16 cellular contexts compared by ENCODE assay signal in genomic region chr19:18475762-18476331, GRCh38. TPM values are rescaled to one million over a fixed set of nuclear protein-coding genes. Genes with fewer than 3 reads are reported as not detected.
DNase-seq lines count a peak whose midpoint lies in the region; ATAC-seq and TF ChIP-seq lines count a peak whose summit lies in the region.
"Had no signal": no experiment of that assay in that cellular context is flagged by ENCODE, and none has a peak within 500 bp of the region (broad histone marks: within the 10 kb centered on the region; RNA-seq: fewer than 3 reads in every experiment).

No MANE protein-coding gene starts in this region.

- H3K4me1 ChIP-seq in Peyer's patch: peaks cover 2 to 78% (median 26%) of the 10 kb centered on the region in 4 donors
- peaks cover 79% of the 10 kb centered on the region for H3K4me1 ChIP-seq in psoas muscle

- no peaks in the 10 kb centered on the region for H3K9me3 Mint-ChIP-seq in T-helper 1 cell treated with Interleukin-12 subunit alpha and Interleukin-12 subunit beta and Interleukin-4 antibody, amounts not matched to agents 30 μg/mL and 1 μg/mL, for 36 hours
- no peaks in the 10 kb centered on the region for H3K9me3 Mint-ChIP-seq in dendritic cell treated with granulocyte-macrophage colony-stimulating factor and Interleukin-4, amounts not matched to agents 40 ng/mL and 50 ng/mL, for 4 days
- H3K9me3 Mint-ChIP-seq: activated B cell treated with CpG ODN at 0.5 μM for 24 hours had no signal

- no peaks in the 10 kb centered on the region for H3K27me3 ChIP-seq in Peyer's patch
- H3K27me3 ChIP-seq in psoas muscle (ENCODE audit: insufficient read depth in 3 of 3, low read length in 2 of 3): no peaks in the 10 kb centered on the region

- peak overlapping the region in 3 of 4 donors; percentile 32 to 79 (median 65) for H3K27ac ChIP-seq in Peyer's patch
- peak overlapping the region; percentile 91 for H3K27ac ChIP-seq in psoas muscle

- peaks cover 38% of the 10 kb centered on the region for H3K4me1 Mint-ChIP-seq in T-helper 1 cell treated with Interleukin-12 subunit alpha and Interleukin-12 subunit beta and Interleukin-4 antibody, amounts not matched to agents 30 μg/mL and 1 μg/mL, for 36 hours (ENCODE audit: low read depth)
- peaks cover 80% of the 10 kb centered on the region for H3K4me1 Mint-ChIP-seq in dendritic cell treated with granulocyte-macrophage colony-stimulating factor and Interleukin-4, amounts not matched to agents 40 ng/mL and 50 ng/mL, for 4 days (ENCODE audit: low read depth)

- no peak overlapping the region for H3K4me3 Mint-ChIP-seq in T-helper 1 cell treated with Interleukin-12 subunit alpha and Interleukin-12 subunit beta and Interleukin-4 antibody, amounts not matched to agents 30 μg/mL and 1 μg/mL, for 36 hours
- peak overlapping the region; percentile 49 for H3K4me3 Mint-ChIP-seq in dendritic cell treated with granulocyte-macrophage colony-stimulating factor and Interleukin-4, amounts not matched to agents 40 ng/mL and 50 ng/mL, for 4 days
- H3K4me3 Mint-ChIP-seq: activated B cell treated with CpG ODN at 0.5 μM for 24 hours had no signal

- intact Hi-C loops in dendritic cell treated with granulocyte-macrophage colony-stimulating factor and Interleukin-4, amounts not matched to agents 40 ng/mL and 50 ng/mL, for 4 days (cut with micrococcal nuclease): loop anchor here (5.0 kb wide), 1 partner anchor 96 kb away; the partner anchor contains the start of gene UBA52
- intact Hi-C loops in psoas muscle (cut with DNase I): no loop called here

- no peaks in the 10 kb centered on the region for H3K9me3 ChIP-seq in Peyer's patch
- H3K9me3 ChIP-seq in psoas muscle: no peaks in the 10 kb centered on the region
- H3K9me3 ChIP-seq: left ventricle myocardium inferior had no signal

- DNase-seq in T-helper 1 cell (no peak), Peyer's patch (no peak), psoas muscle (peak in 1 of 2 donors; percentile 56), SKM-1 treated with dmso at 0.1 percent for 144 hours (lab: John Stamatoyannopoulos, UW; ENCODE audit: unreplicated experiment) (no peak)
- DNase-seq: activated B cell treated with CpG ODN at 0.5 μM for 24 hours; COR-L47; GDM1; hypothalamus; left ventricle myocardium inferior; NCI-H2107; stimulated activated CD4-positive, alpha-beta T cell treated with anti-CD3 and anti-CD28 coated beads, Interleukin-4, amount 100 ng/mL, for 1 hour had no signal

- TF ChIP-seq POLR2A in Peyer's patch (IDR thresholded peaks at IDR 0.05): no peak

- WGBS in psoas muscle, 3 donors: 64 to 72% (median 68%) methylated on average over 18 to 19 of the region's 19 CpGs

- TF ChIP-seq CTCF in Peyer's patch (IDR thresholded peaks at IDR 0.05): no peak
- TF ChIP-seq CTCF in psoas muscle (IDR thresholded peaks at IDR 0.05): no peak

- ATAC-seq in psoas muscle (no peak), GM19351 (IDR thresholded peaks at IDR 0.05; ENCODE audit: unreplicated experiment) (no peak), GM21717 (IDR thresholded peaks at IDR 0.05; ENCODE audit: unreplicated experiment) (no peak)
- ATAC-seq: SK-N-SH treated with all-trans-retinoic acid at 6 μM for 48 hours had no signal

- H3K27me3 Mint-ChIP-seq in T-helper 1 cell treated with Interleukin-12 subunit alpha and Interleukin-12 subunit beta and Interleukin-4 antibody, amounts not matched to agents 30 μg/mL and 1 μg/mL, for 36 hours (ENCODE audit: low read depth): no peaks in the 10 kb centered on the region
- no peaks in the 10 kb centered on the region for H3K27me3 Mint-ChIP-seq in dendritic cell treated with granulocyte-macrophage colony-stimulating factor and Interleukin-4, amounts not matched to agents 40 ng/mL and 50 ng/mL, for 4 days
- H3K27me3 Mint-ChIP-seq: activated B cell treated with CpG ODN at 0.5 μM for 24 hours had no signal

- peak overlapping the region; percentile 39 for H3K27ac Mint-ChIP-seq in T-helper 1 cell treated with Interleukin-12 subunit alpha and Interleukin-12 subunit beta and Interleukin-4 antibody, amounts not matched to agents 30 μg/mL and 1 μg/mL, for 36 hours
- peak overlapping the region; percentile 61 for H3K27ac Mint-ChIP-seq in dendritic cell treated with granulocyte-macrophage colony-stimulating factor and Interleukin-4, amounts not matched to agents 40 ng/mL and 50 ng/mL, for 4 days
- H3K27ac Mint-ChIP-seq: activated B cell treated with CpG ODN at 0.5 μM for 24 hours had no signal

- H3K36me3 Mint-ChIP-seq in T-helper 1 cell treated with Interleukin-12 subunit alpha and Interleukin-12 subunit beta and Interleukin-4 antibody, amounts not matched to agents 30 μg/mL and 1 μg/mL, for 36 hours (ENCODE audit: low read depth): peaks cover 6% of the 10 kb centered on the region
- H3K36me3 Mint-ChIP-seq in dendritic cell treated with granulocyte-macrophage colony-stimulating factor and Interleukin-4, amounts not matched to agents 40 ng/mL and 50 ng/mL, for 4 days (ENCODE audit: low read depth): peaks cover 77% of the 10 kb centered on the region

- H3K4me3 ChIP-seq in Peyer's patch (no peak overlapping the region), psoas muscle (no peak overlapping the region)
- H3K4me3 ChIP-seq: left ventricle myocardium inferior had no signal

- H3K36me3 ChIP-seq in Peyer's patch (peaks cover 0 to 14% (median 0%) of the 10 kb centered on the region in 3 donors), psoas muscle (ENCODE audit: insufficient read depth in 1 of 2, low read depth in 1 of 2) (peaks cover 0 to 17% of the 10 kb centered on the region in 2 donors)

RNA-seq across cellular contexts. Expression of gene ISYNA1, which starts 37.9 kb away (rescaled TPM):
- total RNA-seq in Peyer's patch (10 to 100 TPM in 3 of 4 donors, 1 to 10 TPM in 1; 5.3 to 26.4 (median 14.0) TPM), psoas muscle (10 to 100 TPM in 3 of 4 donors, 1 to 10 TPM in 1; 9.8 to 17.0 (median 10.9) TPM)
- polyA plus RNA-seq in psoas muscle: 1 to 10 TPM; 6.3 to 8.6 (median 8.0) TPM

RNA-seq across cellular contexts. Expression of gene ELL, which starts 46.0 kb away (rescaled TPM):
- total RNA-seq in Peyer's patch: 10 to 100 TPM; 18.9 to 49.5 (median 34.2) TPM
- 10 to 100 TPM; 17.5 to 40.2 (median 24.9) TPM for total RNA-seq in psoas muscle
- 10 to 100 TPM in 1 of 3 donors, 1 to 10 TPM in 2; 7.5 to 12.3 (median 9.2) TPM for polyA plus RNA-seq in psoas muscle

RNA-seq across cellular contexts. Expression of gene SSBP4, which starts 56.6 kb away (rescaled TPM):
- total RNA-seq in Peyer's patch (10 to 100 TPM; 34.0 to 85.8 (median 39.9) TPM), psoas muscle (10 to 100 TPM; 29.1 to 46.1 (median 29.6) TPM)
- polyA plus RNA-seq in psoas muscle: 10 to 100 TPM; 25.8 to 37.8 (median 28.6) TPM
